8 cellular contexts compared by ENCODE assay signal in genomic region chr2:168348076-168348475, GRCh38.
DNase-seq lines count a peak whose midpoint lies in the region; ATAC-seq and TF ChIP-seq lines count a peak whose summit lies in the region.

No MANE protein-coding gene starts in this region.

- H3K27me3 ChIP-seq in heart left ventricle (no peaks in the 10 kb centered on the region), tibial artery (peaks cover 0 to 4% of the 10 kb centered on the region in 2 donors)

- WGBS in heart left ventricle, 4 donors: 64 to 73% (median 68%) methylated on average over 2 of the region's 2 CpGs

- DNase-seq in EL: peak; percentile 44
- peak; percentile 58 for DNase-seq in HT-29 (ENCODE audit: low spot score)
- DNase-seq in SKM-1 (lab: John Stamatoyannopoulos, UW; ENCODE audit: unreplicated experiment): peak; percentile 12
- DNase-seq in heart left ventricle: peak in 2 of 5 donors; percentile 45 to 46
- DNase-seq in tibial artery: no peak
- DNase-seq in activated naive CD4-positive, alpha-beta T cell treated with Interleukin-2 at 50 U/mL for 16 hours: no peak

- ATAC-seq in GM19372 (IDR thresholded peaks at IDR 0.05; ENCODE audit: low read depth, unreplicated experiment): peak; percentile 57
- ATAC-seq in heart left ventricle: peak; percentile 70 to 86 (median 78)
- ATAC-seq in HG03196 (IDR thresholded peaks at IDR 0.05; ENCODE audit: unreplicated experiment): no peak

- no peak for TF ChIP-seq POLR2A in heart left ventricle (IDR thresholded peaks at IDR 0.05)

- H3K4me1 ChIP-seq in heart left ventricle (peaks cover 0 to 9% (median 0%) of the 10 kb centered on the region in 12 donors), tibial artery (peaks cover 0 to 4% (median 0%) of the 10 kb centered on the region in 4 donors)

- H3K4me3 ChIP-seq in heart left ventricle: no peak overlapping the region
- no peak overlapping the region for H3K4me3 ChIP-seq in tibial artery

- H3K27ac ChIP-seq in heart left ventricle (no peak overlapping the region), tibial artery (no peak overlapping the region)

- H3K9me3 ChIP-seq in heart left ventricle (peaks cover 0 to 4% (median 0%) of the 10 kb centered on the region in 12 donors), tibial artery (peaks cover 0 to 4% (median 0%) of the 10 kb centered on the region in 3 donors)

- intact Hi-C loops in heart left ventricle (cut with DNase I) (loop anchor here (2.0 to 10.0 kb wide), 10 partner anchors 177 to 574 kb away; no protein-coding TSS in a partner anchor), tibial artery (cut with DNase I; ENCODE audit: low total_unique reads) (loop anchor here (5.0 to 10.0 kb wide), 3 partner anchors 339 to 577 kb away; no protein-coding TSS in a partner anchor)

- H3K36me3 ChIP-seq in heart left ventricle: no peaks in the 10 kb centered on the region
- H3K36me3 ChIP-seq in tibial artery: no peaks in the 10 kb centered on the region

- TF ChIP-seq CTCF in heart left ventricle (IDR thresholded peaks at IDR 0.05): peak; percentile 19 to 56 (median 35)
- peak; percentile 16 to 34 for TF ChIP-seq CTCF in tibial artery (IDR thresholded peaks at IDR 0.05)

Comparison
In these comparisons a context has a peak if more than half of its experiments do, and no peak if none do; other contexts are left out.
1. DNase-seq: peak in EL (single experiment), HT-29 (single experiment) and SKM-1 (single experiment); none in tibial artery (0 of 2) and activated naive CD4-positive, alpha-beta T cell treated with Interleukin-2 at 50 U/mL for 16 hours (single experiment).